16 cellular contexts compared by ENCODE assay signal in genomic region chr9:136667217-136667939, GRCh38. TPM values are rescaled to one million over a fixed set of nuclear protein-coding genes. Genes with fewer than 3 reads are reported as not detected.
A peak's percentile ranks its signal among the peaks of the same experiment; 100 is the strongest.
DNase-seq lines count a peak whose midpoint lies in the region; ATAC-seq and TF ChIP-seq lines count a peak whose summit lies in the region.
"Had no signal": no experiment of that assay in that cellular context is flagged by ENCODE, and none has a peak within 500 bp of the region (broad histone marks: within the 10 kb centered on the region; RNA-seq: fewer than 3 reads in every experiment).

No MANE protein-coding gene starts in this region.

- ATAC-seq in gastrocnemius medialis, result no peak
- ATAC-seq: naive thymus-derived CD4-positive, alpha-beta T cell had no signal

- in situ Hi-C loops in gastrocnemius medialis (cut with MboI; ENCODE audit: low sequenced_read_pairs in 4 of 4), result no loop called here

- H3K27ac ChIP-seq in RWPE1 (peak overlapping the region; percentile 1; the same call in 1 of the 2 replicates), gastrocnemius medialis (peak overlapping the region in 3 of 4 donors; percentile 28 to 55 (median 46))

- DNase-seq in DMS79 treated with DMSO at 0.1 percent for 48 hours (lab: John Stamatoyannopoulos, UW) (peak; percentile 39), RWPE1 (ENCODE audit: low spot score) (no peak), fibroblast of pulmonary artery (ENCODE audit: low read depth) (no peak), gastrocnemius medialis (no peak), glomerular visceral epithelial cell (ENCODE audit: extremely low spot score) (no peak), NCI-H510A treated with DMSO at 0.1 percent for 48 hours (lab: John Stamatoyannopoulos, UW) (no peak), epidermal melanocyte (ENCODE audit: insufficient read length, low spot score) (no peak)
- DNase-seq: activated CD4-positive, alpha-beta T cell treated with anti-CD3 and anti-CD28 coated beads, Interleukin-2, amount 50 U/mL, for 48 hours; CD4-positive, CD25-positive, alpha-beta regulatory T cell; effector memory CD4-positive, alpha-beta T cell; IMR-90; naive thymus-derived CD4-positive, alpha-beta T cell; NCI-H1048; NCI-H510A; stimulated activated CD4-positive, alpha-beta T cell treated with anti-CD3 and anti-CD28 coated beads, Interleukin-4, amount 100 ng/mL, for 24 hours; T-helper 9 cell had no signal

- POLR2A ChIA-PET in RWPE1 (lab: Yijun Ruan, JAX; ENCODE audit: low non-redundant PET), result interaction anchor here (0.6 kb wide), 1 partner anchor 61 kb away, joined by 3 read pairs; no protein-coding TSS in a partner anchor

- intact Hi-C loops in gastrocnemius medialis (cut with DNase I; ENCODE audit: low total_unique reads), result no loop called here

- H3K27me3 ChIP-seq in gastrocnemius medialis, result peaks cover 3 to 23% (median 17%) of the 10 kb centered on the region in 3 donors

- no peaks in the 10 kb centered on the region for H3K36me3 ChIP-seq in gastrocnemius medialis

- H3K4me1 ChIP-seq in gastrocnemius medialis, result peaks cover 0 to 10% of the 10 kb centered on the region in 2 donors

- CTCF ChIA-PET in RWPE1 (lab: Yijun Ruan, JAX), result interaction anchor here (0.8 to 1.3 kb wide), 3 partner anchors 24 to 61 kb away, joined by 3 to 4 read pairs (median 3); no protein-coding TSS in a partner anchor

- H3K4me3 ChIP-seq in fibroblast of pulmonary artery (replicated peaks; ENCODE audit: low read depth, low read length) (peak overlapping the region; percentile 47), gastrocnemius medialis (peak overlapping the region; percentile 43 to 55 (median 44))

- no peak for TF ChIP-seq POLR2A in gastrocnemius medialis (IDR thresholded peaks at IDR 0.05)

- TF ChIP-seq CTCF in RWPE1 (conservative IDR thresholded peaks at IDR 0.05; ENCODE audit: low read depth), result no peak
- no peak for TF ChIP-seq CTCF in fibroblast of pulmonary artery (IDR thresholded peaks at IDR 0.05; ENCODE audit: low read length, missing control alignments)
- TF ChIP-seq CTCF in gastrocnemius medialis (IDR thresholded peaks at IDR 0.05 in 4 of 5, conservative IDR thresholded peaks at IDR 0.05 in 1 of 5), result no peak

- no peaks in the 10 kb centered on the region for H3K9me3 ChIP-seq in gastrocnemius medialis

RNA-seq across cellular contexts. Expression of gene EGFL7, which starts 4.7 kb away (rescaled TPM):
- total RNA-seq in gastrocnemius medialis, result 10 to 100 TPM; 37.4 to 74.7 (median 49.0) TPM

RNA-seq across cellular contexts. Expression of gene AGPAT2, which starts 19.9 kb away (rescaled TPM):
- total RNA-seq in gastrocnemius medialis, result 10 to 100 TPM; 19.0 to 77.4 (median 36.0) TPM

RNA-seq across cellular contexts. Expression of gene DIPK1B, which starts 45.0 kb away (rescaled TPM):
- 1 to 10 TPM; 1.8 to 4.6 (median 3.8) TPM for total RNA-seq in gastrocnemius medialis
